Comparison of ENCODE assay signal across 8 cellular contexts in the genomic region with DNA sequence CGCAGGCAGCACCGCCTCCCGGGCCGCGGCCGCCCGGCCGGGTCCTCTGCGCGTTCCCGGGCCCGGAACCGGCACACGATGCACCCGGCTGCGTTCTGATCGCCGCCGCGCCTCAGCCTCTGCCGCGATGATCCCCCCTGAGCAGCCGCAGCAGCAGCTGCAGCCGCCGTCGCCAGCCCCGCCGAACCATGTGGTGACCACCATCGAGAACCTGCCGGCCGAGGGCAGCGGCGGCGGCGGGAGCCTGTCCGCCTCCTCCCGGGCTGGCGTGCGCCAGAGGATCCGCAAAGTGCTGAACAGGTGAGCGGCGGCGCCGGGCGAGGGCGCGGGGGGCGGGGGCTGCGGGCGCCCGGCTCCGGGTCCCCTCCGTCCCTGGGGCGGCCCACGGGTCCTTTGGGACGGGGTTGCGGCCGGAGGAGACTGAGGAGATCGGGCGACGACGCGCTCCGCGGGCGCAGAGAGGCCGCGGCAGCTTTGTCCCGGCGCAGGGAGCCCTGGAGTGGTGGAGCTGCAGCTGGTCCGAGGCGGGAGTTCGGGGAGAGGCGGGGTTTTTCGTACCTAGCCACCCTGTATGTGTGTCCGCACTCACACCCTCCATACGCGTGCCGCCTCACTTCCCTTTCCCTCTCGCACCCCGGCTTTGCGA. TPM values are rescaled to one million over a fixed set of nuclear protein-coding genes. Genes with fewer than 3 reads are reported as not detected.
A peak's percentile ranks its signal among the peaks of the same experiment; 100 is the strongest.
DNase-seq lines count a peak whose midpoint lies in the region; ATAC-seq and TF ChIP-seq lines count a peak whose summit lies in the region.

No MANE protein-coding gene starts in this region.

- POLR2A ChIA-PET in activated CD4-positive, alpha-beta memory T cell treated with anti-CD3 and anti-CD28 coated beads for 36 hours (lab: Charles Lee): no interaction called here
- POLR2A ChIA-PET in activated CD4-positive, alpha-beta memory T cell treated with anti-CD3 and anti-CD28 coated beads, Interleukin-2, amount 10 ng/mL, durations not matched to agents 7 days and 5 days (lab: Charles Lee): no interaction called here

- H3K4me1 Mint-ChIP-seq in activated CD4-positive, alpha-beta memory T cell treated with anti-CD3 and anti-CD28 coated beads for 36 hours (ENCODE audit: low read depth): peaks cover 13% of the 10 kb centered on the region
- peaks cover 6% of the 10 kb centered on the region for H3K4me1 Mint-ChIP-seq in activated CD4-positive, alpha-beta memory T cell treated with anti-CD3 and anti-CD28 coated beads, Interleukin-2, amount 10 ng/mL, durations not matched to agents 7 days and 5 days
- H3K4me1 Mint-ChIP-seq in activated naive CD4-positive, alpha-beta T cell treated with anti-CD3 and anti-CD28 coated beads for 36 hours (ENCODE audit: low read depth): peaks cover 11% of the 10 kb centered on the region

- DNase-seq in activated CD4-positive, alpha-beta memory T cell treated with anti-CD3 and anti-CD28 coated beads for 36 hours: peak; percentile 10
- no peak for DNase-seq in activated CD4-positive, alpha-beta memory T cell treated with anti-CD3 and anti-CD28 coated beads, Interleukin-2, amount 10 ng/mL, durations not matched to agents 7 days and 5 days
- DNase-seq in astrocyte of the cerebellum (ENCODE audit: low read depth) (no peak), left colon (peak in 1 of 2 donors; percentile 5), tibial artery (no peak), NCI-H187 (lab: John Stamatoyannopoulos, UW) (no peak)
- DNase-seq in activated naive CD4-positive, alpha-beta T cell treated with anti-CD3 and anti-CD28 coated beads for 36 hours: no peak

- CTCF ChIA-PET in activated CD4-positive, alpha-beta memory T cell treated with anti-CD3 and anti-CD28 coated beads for 36 hours (lab: Charles Lee): no interaction called here
- CTCF ChIA-PET in activated CD4-positive, alpha-beta memory T cell treated with anti-CD3 and anti-CD28 coated beads, Interleukin-2, amount 10 ng/mL, durations not matched to agents 7 days and 5 days (lab: Charles Lee): no interaction called here
- CTCF ChIA-PET in activated naive CD4-positive, alpha-beta T cell treated with anti-CD3 and anti-CD28 coated beads for 36 hours (lab: Charles Lee): interaction anchor here (0.8 kb wide), 1 partner anchor 13 kb away, joined by 3 read pairs; no protein-coding TSS in a partner anchor

- H3K27me3 ChIP-seq in tibial artery: peaks cover 0 to 53% of the 10 kb centered on the region in 2 donors

- no peak overlapping the region for H3K27ac ChIP-seq in tibial artery

- TF ChIP-seq CTCF in astrocyte of the cerebellum (IDR thresholded peaks at IDR 0.05; ENCODE audit: low read depth, low read length, missing control alignments): no peak
- TF ChIP-seq CTCF in tibial artery (IDR thresholded peaks at IDR 0.05): no peak

- intact Hi-C loops in activated CD4-positive, alpha-beta memory T cell treated with anti-CD3 and anti-CD28 coated beads for 36 hours (cut with micrococcal nuclease): no loop called here
- intact Hi-C loops in left colon (cut with DNase I, micrococcal nuclease): no loop called here
- intact Hi-C loops in tibial artery (cut with DNase I; ENCODE audit: low total_unique reads): no loop called here
- intact Hi-C loops in activated naive CD4-positive, alpha-beta T cell treated with anti-CD3 and anti-CD28 coated beads for 36 hours (cut with micrococcal nuclease): loop anchor here (5.0 kb wide), 2 partner anchors 230 to 560 kb away; partner anchors contain the start of gene NUS1

- H3K4me3 ChIP-seq in astrocyte of the cerebellum (ENCODE audit: low read depth, low read length) (peak overlapping the region; percentile 49), tibial artery (peak overlapping the region; percentile 46 to 58)

- H3K4me3 Mint-ChIP-seq in activated CD4-positive, alpha-beta memory T cell treated with anti-CD3 and anti-CD28 coated beads for 36 hours: no peak overlapping the region
- no peak overlapping the region for H3K4me3 Mint-ChIP-seq in activated CD4-positive, alpha-beta memory T cell treated with anti-CD3 and anti-CD28 coated beads, Interleukin-2, amount 10 ng/mL, durations not matched to agents 7 days and 5 days
- no peak overlapping the region for H3K4me3 Mint-ChIP-seq in activated naive CD4-positive, alpha-beta T cell treated with anti-CD3 and anti-CD28 coated beads for 36 hours

- no peaks in the 10 kb centered on the region for H3K9me3 ChIP-seq in tibial artery

- H3K9me3 Mint-ChIP-seq in activated CD4-positive, alpha-beta memory T cell treated with anti-CD3 and anti-CD28 coated beads for 36 hours: no peaks in the 10 kb centered on the region
- H3K9me3 Mint-ChIP-seq in activated CD4-positive, alpha-beta memory T cell treated with anti-CD3 and anti-CD28 coated beads, Interleukin-2, amount 10 ng/mL, durations not matched to agents 7 days and 5 days: no peaks in the 10 kb centered on the region
- no peaks in the 10 kb centered on the region for H3K9me3 Mint-ChIP-seq in activated naive CD4-positive, alpha-beta T cell treated with anti-CD3 and anti-CD28 coated beads for 36 hours

- no peak overlapping the region for H3K27ac Mint-ChIP-seq in activated CD4-positive, alpha-beta memory T cell treated with anti-CD3 and anti-CD28 coated beads for 36 hours
- no peak overlapping the region for H3K27ac Mint-ChIP-seq in activated CD4-positive, alpha-beta memory T cell treated with anti-CD3 and anti-CD28 coated beads, Interleukin-2, amount 10 ng/mL, durations not matched to agents 7 days and 5 days
- no peak overlapping the region for H3K27ac Mint-ChIP-seq in activated naive CD4-positive, alpha-beta T cell treated with anti-CD3 and anti-CD28 coated beads for 36 hours

- H3K36me3 Mint-ChIP-seq in activated CD4-positive, alpha-beta memory T cell treated with anti-CD3 and anti-CD28 coated beads for 36 hours: no peaks in the 10 kb centered on the region
- no peaks in the 10 kb centered on the region for H3K36me3 Mint-ChIP-seq in activated CD4-positive, alpha-beta memory T cell treated with anti-CD3 and anti-CD28 coated beads, Interleukin-2, amount 10 ng/mL, durations not matched to agents 7 days and 5 days (ENCODE audit: low read depth)
- no peaks in the 10 kb centered on the region for H3K36me3 Mint-ChIP-seq in activated naive CD4-positive, alpha-beta T cell treated with anti-CD3 and anti-CD28 coated beads for 36 hours (ENCODE audit: low read depth)

- peak; percentile 17 for ATAC-seq in HG03175 (IDR thresholded peaks at IDR 0.05; ENCODE audit: unreplicated experiment)
- ATAC-seq in left colon: peak; percentile 23

- H3K4me1 ChIP-seq in tibial artery: peaks cover 0 to 22% (median 16%) of the 10 kb centered on the region in 4 donors

- peaks cover 50% of the 10 kb centered on the region for H3K27me3 Mint-ChIP-seq in activated CD4-positive, alpha-beta memory T cell treated with anti-CD3 and anti-CD28 coated beads for 36 hours
- H3K27me3 Mint-ChIP-seq in activated CD4-positive, alpha-beta memory T cell treated with anti-CD3 and anti-CD28 coated beads, Interleukin-2, amount 10 ng/mL, durations not matched to agents 7 days and 5 days: peaks cover 43% of the 10 kb centered on the region
- peaks cover 49% of the 10 kb centered on the region for H3K27me3 Mint-ChIP-seq in activated naive CD4-positive, alpha-beta T cell treated with anti-CD3 and anti-CD28 coated beads for 36 hours (ENCODE audit: low read depth)

- H3K36me3 ChIP-seq in tibial artery: no peaks in the 10 kb centered on the region

- in situ Hi-C loops in astrocyte of the cerebellum (cut with HindIII; ENCODE audit: low sequenced_read_pairs): no loop called here

RNA-seq across cellular contexts. Expression of gene SLC35F1, which starts 0.7 kb away (rescaled TPM):
- total RNA-seq in activated CD4-positive, alpha-beta memory T cell treated with anti-CD3 and anti-CD28 coated beads for 36 hours: under 1 TPM; 0.14 to 0.19 TPM
- under 1 TPM in 1 of 2 experiments, not detected in 1; 0.05 TPM for total RNA-seq in activated CD4-positive, alpha-beta memory T cell treated with anti-CD3 and anti-CD28 coated beads, Interleukin-2, amount 10 ng/mL, durations not matched to agents 7 days and 5 days
- total RNA-seq in left colon: under 1 TPM; 0.37 to 0.84 TPM
- total RNA-seq in activated naive CD4-positive, alpha-beta T cell treated with anti-CD3 and anti-CD28 coated beads for 36 hours: under 1 TPM in 1 of 2 experiments, not detected in 1; 0.07 TPM
